ENCODE assay signal across 8 cellular contexts in genomic region chr9:93416530-93417235, GRCh38.
"Had no signal": no experiment of that assay in that cellular context is flagged by ENCODE, and none has a peak within 500 bp of the region (broad histone marks: within the 10 kb centered on the region; RNA-seq: fewer than 3 reads in every experiment).

No MANE protein-coding gene starts in this region.

- H3K4me3 ChIP-seq: K562 had no signal

- H3K9ac ChIP-seq: KMS-11 had no signal

- H3K4me2 ChIP-seq: KMS-11 had no signal

- DNase-seq: IMR-90, Karpas-422, KBM-7, KG1 had no signal

- H3K27ac ChIP-seq: HL-60, KMS-11 had no signal

- ATAC-seq: HepG2, K562 had no signal
